ENCODE assay signal across 9 cellular contexts in genomic region chr18:27005589-27005988, GRCh38.
DNase-seq lines count a peak whose midpoint lies in the region; ATAC-seq, FAIRE-seq and TF ChIP-seq lines count a peak whose summit lies in the region.
"Had no signal": no experiment of that assay in that cellular context is flagged by ENCODE, and none has a peak within 500 bp of the region (broad histone marks: within the 10 kb centered on the region; RNA-seq: fewer than 3 reads in every experiment).

No MANE protein-coding gene starts in this region.

- peaks cover 9% of the 10 kb centered on the region; the same call in 1 of the 2 replicates for H3K27me3 ChIP-seq in HAP-1 (ENCODE audit: low read depth)
- peaks cover 5% of the 10 kb centered on the region; the same call in 1 of the 2 replicates for H3K27me3 ChIP-seq in Panc1 (ENCODE audit: control insufficient read depth, insufficient read depth, low read length)
- no peaks in the 10 kb centered on the region for H3K27me3 ChIP-seq in keratinocyte (ENCODE audit: control insufficient read depth, extremely low read depth, insufficient read depth, low read length)

- intact Hi-C loops in Panc1 (cut with micrococcal nuclease; ENCODE audit: unreplicated experiment): loop anchor here (2.0 kb wide), 1 partner anchor 193 kb away; no protein-coding TSS in a partner anchor

- H3K4me1 ChIP-seq in HAP-1 (peaks cover 14% of the 10 kb centered on the region), Panc1 (ENCODE audit: control insufficient read depth, insufficient read depth, low read length) (no peaks in the 10 kb centered on the region), keratinocyte (ENCODE audit: control insufficient read depth, extremely low read depth, insufficient read depth, low read length) (no peaks in the 10 kb centered on the region)

- in situ Hi-C loops in HAP-1 (cut with MboI; ENCODE audit: low sequenced_read_pairs) (no loop called here), Panc1 (cut with HindIII; ENCODE audit: low pct_unique_long_range_greater_than_20kb, low sequenced_read_pairs) (no loop called here)

- ATAC-seq in Panc1: peak; percentile 85

- H2AFZ ChIP-seq in keratinocyte (ENCODE audit: control insufficient read depth, low read length): no peak overlapping the region

- CTCF ChIA-PET in GM10248 (lab: Yijun Ruan, JAX): interaction anchor here (0.8 to 2.0 kb wide), 14 partner anchors 8 to 1540 kb away, joined by 3 to 11 read pairs (median 4); no protein-coding TSS in a partner anchor
- CTCF ChIA-PET in Panc1 (lab: Charles Lee): interaction anchor here (0.6 to 1.5 kb wide), 3 partner anchors 13 to 384 kb away, joined by 3 read pairs; no protein-coding TSS in a partner anchor

- no peak overlapping the region for H3K9ac ChIP-seq in keratinocyte (ENCODE audit: control insufficient read depth, extremely low read depth, insufficient read depth, low read length)

- POLR2A ChIA-PET in GM10248 (lab: Yijun Ruan, JAX): no interaction called here
- POLR2A ChIA-PET in Panc1 (lab: Charles Lee): no interaction called here

- H3K36me3 ChIP-seq in HAP-1 (replicated peaks) (no peaks in the 10 kb centered on the region), Panc1 (ENCODE audit: control insufficient read depth, insufficient read depth, low read length) (no peaks in the 10 kb centered on the region), keratinocyte (ENCODE audit: control insufficient read depth in 2 of 2, extremely low read depth in 1 of 2, insufficient read depth in 2 of 2, low read length in 2 of 2) (no peaks in the 10 kb centered on the region)

- no peaks in the 10 kb centered on the region for H3K9me3 ChIP-seq in HAP-1
- no peaks in the 10 kb centered on the region for H3K9me3 ChIP-seq in Panc1 (ENCODE audit: control insufficient read depth, insufficient read depth, low read depth, low read length)
- no peaks in the 10 kb centered on the region for H3K9me3 ChIP-seq in keratinocyte (ENCODE audit: control insufficient read depth, low read depth, low read length)

- no peaks in the 10 kb centered on the region for H4K20me1 ChIP-seq in keratinocyte (ENCODE audit: control insufficient read depth, extremely low read depth, insufficient read depth, low read length)

- H3K9me1 ChIP-seq in keratinocyte (ENCODE audit: control insufficient read depth, extremely low read depth, insufficient read depth, low read length): no peaks in the 10 kb centered on the region

- H3K4me2 ChIP-seq in keratinocyte (ENCODE audit: control insufficient read depth, extremely low read depth, insufficient read depth, low read depth, low read length): no peak overlapping the region

- DNase-seq in GM10248 (ENCODE audit: extremely low spot score): peak; percentile 14
- peak; percentile 14 to 34 for DNase-seq in HAP-1 (ENCODE audit: low spot score in 2 of 2)
- DNase-seq in Panc1 (ENCODE audit: low read depth, low spot score): no peak
- no peak for DNase-seq in keratinocyte (ENCODE audit: low read depth, low spot score)
- DNase-seq in effector CD4-positive, alpha-beta T cell: no peak
- no peak for DNase-seq in mucosa of gallbladder (ENCODE audit: low spot score)
- no peak for DNase-seq in dermis blood vessel endothelial cell
- no peak for DNase-seq in DMS79 (lab: John Stamatoyannopoulos, UW)
- DNase-seq: islet precursor cell had no signal

- no TSS peak for BruUV-seq in Panc1 (replicated peaks; lab: Mats Ljungman, UMichigan)

- dilution Hi-C loops in keratinocyte (cut with MboI; ENCODE audit: extremely low pct_ligation_motif_present, low sequenced_read_pairs): no loop called here

- peak; percentile 43 for TF ChIP-seq CTCF in GM10248 (IDR thresholded peaks at IDR 0.05; ENCODE audit: control extremely low read depth, extremely low read depth, low read depth, missing control alignments)
- TF ChIP-seq CTCF in Panc1 (IDR thresholded peaks at IDR 0.05): peak; percentile 77
- peak; percentile 42 to 60 (median 48) for TF ChIP-seq CTCF in keratinocyte (optimal IDR thresholded peaks at IDR 0.05 in 1 of 3, IDR thresholded peaks at IDR 0.05 in 1 of 3, conservative IDR thresholded peaks at IDR 0.05 in 1 of 3; ENCODE audit: extremely low read depth in 1 of 3, insufficient read depth in 2 of 3, low read length in 3 of 3)

- H3K79me2 ChIP-seq in keratinocyte (ENCODE audit: control insufficient read depth, insufficient read depth, low read length): no peaks in the 10 kb centered on the region

- H3K4me3 ChIP-seq in HAP-1 (no peak overlapping the region), Panc1 (ENCODE audit: low read depth in 2 of 2, low read length in 2 of 2) (no peak overlapping the region), keratinocyte (ENCODE audit: control insufficient read depth in 2 of 3, extremely low read depth in 1 of 3, insufficient read depth in 2 of 3, low read depth in 1 of 3, low read length in 3 of 3) (no peak overlapping the region)

- H3K27ac ChIP-seq in Panc1 (ENCODE audit: low read length): no peak overlapping the region
- no peak overlapping the region for H3K27ac ChIP-seq in keratinocyte (ENCODE audit: control insufficient read depth, insufficient read depth, low read length)

- no peak for FAIRE-seq in keratinocyte (lab: Jason Lieb, UNC)

Comparison
In these comparisons a context has a peak if more than half of its experiments do, and no peak if none do; other contexts are left out.
1. DNase-seq: peak in GM10248 (single experiment) and HAP-1 (2 of 2); none in Panc1 (single experiment), keratinocyte (single experiment), effector CD4-positive, alpha-beta T cell (single experiment), mucosa of gallbladder (single experiment), dermis blood vessel endothelial cell (single experiment) and DMS79 (single experiment).
2. Peak in every context shown above with its lines, with median percentiles within 50 percentile points of each other: CTCF ChIP-seq.